8 cellular contexts compared by ENCODE assay signal in the genomic region with DNA sequence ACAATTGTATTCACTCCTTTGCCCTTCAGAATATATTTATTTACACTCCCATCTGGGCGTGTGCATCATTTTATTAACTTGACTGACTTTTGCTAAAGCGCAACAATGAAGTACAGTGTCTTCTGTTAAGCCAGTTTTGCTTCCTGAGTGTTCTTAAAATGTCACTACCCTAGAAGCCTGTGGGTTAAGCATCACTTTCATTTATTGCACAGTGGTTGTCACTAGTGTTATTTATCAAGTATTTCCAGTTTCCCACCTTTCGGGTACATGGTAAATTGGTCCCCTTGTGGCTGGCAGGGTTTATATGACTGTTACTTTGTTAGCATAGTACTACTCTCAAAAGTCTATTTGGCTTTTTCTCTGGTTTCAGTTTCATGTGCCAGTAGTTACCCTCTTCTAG.
DNase-seq lines count a peak whose midpoint lies in the region; ATAC-seq and FAIRE-seq lines count a peak whose summit lies in the region.

No MANE protein-coding gene starts in this region.

- H3K4me3 Mint-ChIP-seq in central memory CD8-positive, alpha-beta T cell: peak overlapping the region; percentile 32

- ATAC-seq in GM18511 (IDR thresholded peaks at IDR 0.05; ENCODE audit: unreplicated experiment) (peak; percentile 31), GM21423 (IDR thresholded peaks at IDR 0.05; ENCODE audit: unreplicated experiment) (peak; percentile 21), HG03460 (IDR thresholded peaks at IDR 0.05; ENCODE audit: unreplicated experiment) (peak; percentile 22)
- ATAC-seq in central memory CD8-positive, alpha-beta T cell (replicated peaks; ENCODE audit: extremely low read depth, poor library complexity, severe bottlenecking): peak; percentile 44

- no peak for FAIRE-seq in urothelium cell line (lab: Jason Lieb, UNC)

- peaks cover 30% of the 10 kb centered on the region for H3K4me1 Mint-ChIP-seq in central memory CD8-positive, alpha-beta T cell

- no peaks in the 10 kb centered on the region for H3K27me3 Mint-ChIP-seq in central memory CD8-positive, alpha-beta T cell

- H3K36me3 Mint-ChIP-seq in central memory CD8-positive, alpha-beta T cell (ENCODE audit: insufficient read depth): peaks cover 9% of the 10 kb centered on the region

- H3K27ac Mint-ChIP-seq in central memory CD8-positive, alpha-beta T cell (ENCODE audit: low read depth): peak overlapping the region; percentile 82

- no peaks in the 10 kb centered on the region for H3K9me3 Mint-ChIP-seq in central memory CD8-positive, alpha-beta T cell

- no peak for DNase-seq in central memory CD8-positive, alpha-beta T cell (ENCODE audit: low spot score in 2 of 2)
- DNase-seq in NOMO-1 treated with dmso at 0.1 percent for 144 hours (lab: John Stamatoyannopoulos, UW; ENCODE audit: unreplicated experiment): no peak
- no peak for DNase-seq in foreskin melanocyte
- no peak for DNase-seq in urothelium cell line (ENCODE audit: low spot score)
- no peak for DNase-seq in kidney tubule cell (ENCODE audit: low spot score)
